Comparison of ENCODE assay signal across 23 cellular contexts in genomic region chr10:72653383-72654096, GRCh38.
"Had no signal": no experiment of that assay in that cellular context is flagged by ENCODE, and none has a peak within 500 bp of the region (broad histone marks: within the 10 kb centered on the region; RNA-seq: fewer than 3 reads in every experiment).

No MANE protein-coding gene starts in this region.

- ATAC-seq: left lobe of liver; mucosa of descending colon; natural killer cell; pancreas; sciatic nerve; stimulated activated memory B cell treated with anti-CD40 and anti-IgM and Interleukin-4, amounts not matched to agents 10 μg/mL and 1 μg/mL and 100 μg/mL, for 72 hours; stimulated activated naive CD8-positive, alpha-beta T cell treated with anti-CD3 and anti-CD28 coated beads, Interleukin-15, Interleukin-2, amounts not matched to agents 100 U/mL and 50 U/mL, for 24 hours had no signal

- H3K9me3 ChIP-seq: mucosa of descending colon, neutrophil, pancreas, spleen, testis, tibial artery, upper lobe of left lung had no signal

- H3K4me1 ChIP-seq: pancreas, testis, tibial artery had no signal

- H3K4me3 ChIP-seq: dorsolateral prefrontal cortex, mucosa of descending colon, pancreas, skin epidermis, spleen, testis, tibial artery, upper lobe of left lung had no signal

- DNase-seq: dorsolateral prefrontal cortex; effector CD4-positive, alpha-beta T cell; head of caudate nucleus; kidney; mesenchymal stem cell; mucosa of descending colon; natural killer cell; pancreas; spleen; stimulated activated CD4-positive, alpha-beta T cell treated with anti-CD3 and anti-CD28 coated beads, Interleukin-4, amount 100 ng/mL, for 4 hours; stimulated activated naive CD8-positive, alpha-beta T cell treated with anti-CD3 and anti-CD28 coated beads, Interleukin-15, Interleukin-2, amounts not matched to agents 100 U/mL and 50 U/mL, for 24 hours; substantia nigra; testis; tibial artery; upper lobe of left lung had no signal

- H3K27me3 ChIP-seq: dorsolateral prefrontal cortex, neutrophil, pancreas, spleen, testis, tibial artery, upper lobe of left lung had no signal

- H3K27ac ChIP-seq: dorsolateral prefrontal cortex, neutrophil, pancreas, skin epidermis, testis, tibial artery, upper lobe of left lung had no signal

- H3K36me3 ChIP-seq: neutrophil, pancreas, spleen, tibial artery, upper lobe of left lung had no signal

- FAIRE-seq: colon, frontal cortex, kidney, pancreas, urothelium cell line had no signal
